In the genomic region with DNA sequence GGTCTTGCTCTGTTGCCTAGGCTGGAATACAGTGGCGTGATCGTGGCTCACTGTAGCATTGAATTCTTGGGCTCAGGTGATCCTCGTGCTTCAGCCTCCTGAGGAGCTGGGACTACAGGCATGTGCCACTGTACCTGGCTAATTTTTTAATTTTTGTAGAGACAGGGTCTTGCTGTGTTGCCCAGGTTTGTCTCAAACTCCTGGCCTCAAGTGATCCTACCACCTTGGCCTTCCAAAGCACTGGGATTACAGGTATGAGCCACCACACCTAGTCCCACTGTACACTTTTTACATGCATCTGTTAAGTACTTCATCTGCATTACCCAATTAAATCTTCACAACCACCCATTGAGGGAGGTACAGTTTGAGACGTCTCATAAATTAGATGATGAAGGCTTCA, we compare ENCODE assay signal across 31 cellular contexts.
"Had no signal": no experiment of that assay in that cellular context is flagged by ENCODE, and none has a peak within 500 bp of the region (broad histone marks: within the 10 kb centered on the region; RNA-seq: fewer than 3 reads in every experiment).

No MANE protein-coding gene starts in this region.

- H3K4me3 ChIP-seq: SJCRH30, SK-N-MC had no signal

- H3K36me3 ChIP-seq: brain microvascular endothelial cell had no signal

- H3K9ac ChIP-seq: KMS-11 had no signal

- H3K4me3 Mint-ChIP-seq: activated CD4-positive, alpha-beta T cell treated with anti-CD3 and anti-CD28 coated beads, Interleukin-2, amount 10 ng/mL, durations not matched to agents 24 days and 14 days; activated CD8-positive, alpha-beta T cell treated with anti-CD3 and anti-CD28 coated beads for 36 hours; activated T-cell treated with anti-CD3 and anti-CD28 coated beads, Interleukin-2, amount 50 U/mL, for 4 hours; activated T-helper 1 cell treated with anti-CD3 and anti-CD28 coated beads, Interleukin-12 subunit alpha, Interleukin-12 subunit beta, Interleukin-2, Interleukin-4 antibody, amounts not matched to agents 30 ng/mL and 10 ng/mL and 1 ng/mL, durations not matched to agents 14 hours and 24 hours and 36 hours had no signal

- H3K27me3 ChIP-seq: brain microvascular endothelial cell, SJCRH30 had no signal

- DNase-seq: activated CD4-positive, alpha-beta T cell treated with anti-CD3 and anti-CD28 coated beads, Interleukin-2, amount 10 ng/mL, durations not matched to agents 24 days and 14 days; activated CD4-positive, alpha-beta T cell treated with anti-CD3 and anti-CD28 coated beads, Interleukin-2, amount 50 U/mL, for 4 hours; activated CD8-positive, alpha-beta T cell treated with anti-CD3 and anti-CD28 coated beads for 36 hours; activated effector memory CD4-positive, alpha-beta T cell treated with Interleukin-2 at 50 U/mL for 16 hours; activated naive CD4-positive, alpha-beta T cell; activated naive CD4-positive, alpha-beta T cell treated with anti-CD3 and anti-CD28 coated beads, Interleukin-2, amount 50 U/mL, for 16 hours; activated T-cell treated with anti-CD3 and anti-CD28 coated beads, Interleukin-2, amount 50 U/mL, for 4 hours; anterior cingulate cortex; brain microvascular endothelial cell; central memory CD4-positive, alpha-beta T cell; MM.1S; MV-4-11; NCI-H1105; NCI-H1417 treated with DMSO at 0.1 percent for 48 hours; NCI-H187 treated with DMSO at 0.1 percent for 48 hours; NCI-H2081; NCI-H2171 treated with DMSO at 0.1 percent for 48 hours; NCI-H2227 treated with DMSO at 0.1 percent for 48 hours; NCI-H446; NCI-H524; NCI-H69; NCI-H82; SHP77; SJCRH30; T-helper 2 cell; T-helper 9 cell; WERI-Rb-1 had no signal

- H3K9me3 ChIP-seq: SJCRH30 had no signal

- H3K27ac ChIP-seq: brain microvascular endothelial cell, KMS-11, SJCRH30, SK-N-MC, WERI-Rb-1 had no signal

- H3K27ac Mint-ChIP-seq: activated CD4-positive, alpha-beta T cell treated with anti-CD3 and anti-CD28 coated beads, Interleukin-2, amount 10 ng/mL, durations not matched to agents 24 days and 14 days; activated CD8-positive, alpha-beta T cell treated with anti-CD3 and anti-CD28 coated beads for 36 hours; activated T-helper 1 cell treated with anti-CD3 and anti-CD28 coated beads, Interleukin-12 subunit alpha, Interleukin-12 subunit beta, Interleukin-2, Interleukin-4 antibody, amounts not matched to agents 30 ng/mL and 10 ng/mL and 1 ng/mL, durations not matched to agents 14 hours and 24 hours and 36 hours had no signal

- H3K9me3 Mint-ChIP-seq: activated CD4-positive, alpha-beta T cell treated with anti-CD3 and anti-CD28 coated beads, Interleukin-2, amount 10 ng/mL, durations not matched to agents 24 days and 14 days; activated CD8-positive, alpha-beta T cell treated with anti-CD3 and anti-CD28 coated beads for 36 hours; activated T-cell treated with anti-CD3 and anti-CD28 coated beads, Interleukin-2, amount 50 U/mL, for 4 hours; activated T-helper 1 cell treated with anti-CD3 and anti-CD28 coated beads, Interleukin-12 subunit alpha, Interleukin-12 subunit beta, Interleukin-2, Interleukin-4 antibody, amounts not matched to agents 30 ng/mL and 10 ng/mL and 1 ng/mL, durations not matched to agents 14 hours and 24 hours and 36 hours had no signal

- H3K27me3 Mint-ChIP-seq: activated CD4-positive, alpha-beta T cell treated with anti-CD3 and anti-CD28 coated beads, Interleukin-2, amount 10 ng/mL, durations not matched to agents 24 days and 14 days; activated CD8-positive, alpha-beta T cell treated with anti-CD3 and anti-CD28 coated beads for 36 hours had no signal

- ATAC-seq: activated CD8-positive, alpha-beta T cell treated with anti-CD3 and anti-CD28 coated beads for 36 hours; activated T-cell treated with anti-CD3 and anti-CD28 coated beads, Interleukin-2, amount 50 U/mL, for 4 hours; Panc1 had no signal

- H3K4me1 ChIP-seq: SJCRH30 had no signal
